Comparison of ENCODE assay signal across 22 cellular contexts in genomic region chr10:133245439-133246235, GRCh38. TPM values are rescaled to one million over a fixed set of nuclear protein-coding genes. Genes with fewer than 3 reads are reported as not detected.
A peak's percentile ranks its signal among the peaks of the same experiment; 100 is the strongest.
DNase-seq lines count a peak whose midpoint lies in the region; ATAC-seq and TF ChIP-seq lines count a peak whose summit lies in the region.
"Had no signal": no experiment of that assay in that cellular context is flagged by ENCODE, and none has a peak within 500 bp of the region (broad histone marks: within the 10 kb centered on the region; RNA-seq: fewer than 3 reads in every experiment).

No MANE protein-coding gene starts in this region.

- no peak for TF ChIP-seq CTCF in transverse colon (IDR thresholded peaks at IDR 0.05)

- no peaks in the 10 kb centered on the region for H3K27me3 ChIP-seq in right cardiac atrium (ENCODE audit: control insufficient read depth, insufficient read depth)
- H3K27me3 ChIP-seq in transverse colon: peaks cover 86% of the 10 kb centered on the region

- in situ Hi-C loops in transverse colon (cut with MboI; ENCODE audit: low pct_ligation_motif_present in 1 of 4, low pct_unique_long_range_greater_than_20kb in 1 of 4, low sequenced_read_pairs in 3 of 4): no loop called here

- no peak for TF ChIP-seq EP300 in transverse colon (IDR thresholded peaks at IDR 0.05; ENCODE audit: low read depth)

- peak in 2 of 3 donors; percentile 32 to 61 for DNase-seq in right cardiac atrium
- no peak for DNase-seq in left cardiac atrium
- peak; percentile 45 for DNase-seq in NCI-H460 (ENCODE audit: extremely low read depth, low read depth)
- peak; percentile 96 to 99 for DNase-seq in erythroblast (lab: John Stamatoyannopoulos, UW)
- DNase-seq in transverse colon: peak; percentile 59
- DNase-seq in RKO (ENCODE audit: low spot score): no peak
- DNase-seq in SIG-M5 (lab: John Stamatoyannopoulos, UW): no peak
- DNase-seq: activated CD4-positive, alpha-beta memory T cell treated with anti-CD3 and anti-CD28 coated beads for 36 hours; activated naive CD8-positive, alpha-beta T cell treated with anti-CD3 and anti-CD28 coated beads for 36 hours; activated T-cell treated with anti-CD3 and anti-CD28 coated beads, Interleukin-2, amount 50 U/mL, for 72 hours; DMS53; GOT3; hypothalamus; NCI-H1092 treated with DMSO at 0.1 percent for 48 hours; NCI-H2227 treated with DMSO at 0.1 percent for 48 hours had no signal

- no peak overlapping the region for H3K27ac ChIP-seq in right cardiac atrium (ENCODE audit: low read length)
- no peak overlapping the region for H3K27ac ChIP-seq in transverse colon
- H3K27ac ChIP-seq: breast epithelium, parathyroid adenoma had no signal

- 49% methylated on average over 33 of the region's 33 CpGs for WGBS in right cardiac atrium
- 46 to 60% methylated on average over 1 to 25 of the region's 33 CpGs for WGBS in transverse colon (ENCODE audit: low coverage in 1 of 2), 2 donors

- H3K4me1 ChIP-seq in right cardiac atrium (ENCODE audit: control insufficient read depth, insufficient read depth, low read length): no peaks in the 10 kb centered on the region
- peaks cover 0 to 15% (median 8%) of the 10 kb centered on the region in 4 donors for H3K4me1 ChIP-seq in transverse colon
- H3K4me1 ChIP-seq: breast epithelium, parathyroid adenoma had no signal

- ATAC-seq in right cardiac atrium (no peak), left cardiac atrium (no peak), HG02970 (IDR thresholded peaks at IDR 0.05; ENCODE audit: low FRiP score, unreplicated experiment) (no peak)
- ATAC-seq: activated T-cell treated with anti-CD3 and anti-CD28 coated beads, Interleukin-2, amount 50 U/mL, for 72 hours; stimulated activated memory B cell treated with anti-CD40 and anti-IgM and Interleukin-4, amounts not matched to agents 10 μg/mL and 1 μg/mL and 100 μg/mL, for 72 hours had no signal

- TF ChIP-seq POLR2A in erythroblast (IDR thresholded peaks at IDR 0.05; ENCODE audit: low read length) (peak; percentile 41), transverse colon (IDR thresholded peaks at IDR 0.05) (no peak)

- H3K4me3 ChIP-seq in right cardiac atrium (ENCODE audit: low read length) (no peak overlapping the region), transverse colon (no peak overlapping the region)
- H3K4me3 ChIP-seq: breast epithelium had no signal

- intact Hi-C loops in right cardiac atrium (cut with DNase I): no loop called here
- intact Hi-C loops in left cardiac atrium (cut with DNase I): no loop called here
- intact Hi-C loops in transverse colon (cut with DNase I; ENCODE audit: low total_unique reads): no loop called here

- no peaks in the 10 kb centered on the region for H3K9me3 ChIP-seq in right cardiac atrium (ENCODE audit: control insufficient read depth, low read length)
- H3K9me3 ChIP-seq in transverse colon: no peaks in the 10 kb centered on the region
- H3K9me3 ChIP-seq: breast epithelium had no signal

- no peaks in the 10 kb centered on the region for H3K36me3 ChIP-seq in transverse colon
- H3K36me3 ChIP-seq: breast epithelium had no signal

RNA-seq across cellular contexts. Expression of gene VENTX, which starts 8.0 kb away (rescaled TPM):
- total RNA-seq in right cardiac atrium: under 1 TPM; 0.45 to 0.89 (median 0.68) TPM
- 0.48 TPM for polyA plus RNA-seq in right cardiac atrium
- total RNA-seq in left cardiac atrium: 1 to 10 TPM; 1.3 TPM
- total RNA-seq in NCI-H460 (2014; rRNA removed; shearing (Covaris generic)): not detected in 2 replicates
- not detected in 2 replicates for polyA plus RNA-seq in NCI-H460 (2014; cell fraction: nucleus; rRNA removed)
- under 1 TPM in 2 of 4 donors, not detected in 2; 0.27 to 0.48 TPM for total RNA-seq in transverse colon
- total RNA-seq: activated naive CD8-positive, alpha-beta T cell treated with anti-CD3 and anti-CD28 coated beads for 36 hours; SK-MEL-5 had no signal
- polyA plus RNA-seq: IgD-negative memory B cell had no signal

RNA-seq across cellular contexts. Expression of gene UTF1, which starts 15.6 kb away (rescaled TPM):
- total RNA-seq in right cardiac atrium (not detected), left cardiac atrium (not detected), transverse colon (not detected)
- polyA plus RNA-seq in right cardiac atrium: not detected
- not detected in 2 replicates for total RNA-seq in NCI-H460 (2014; rRNA removed; shearing (Covaris generic))
- not detected in 2 replicates for polyA plus RNA-seq in NCI-H460 (2014; cell fraction: nucleus; rRNA removed)
- total RNA-seq: activated CD4-positive, alpha-beta memory T cell treated with anti-CD3 and anti-CD28 coated beads for 36 hours; activated naive CD8-positive, alpha-beta T cell treated with anti-CD3 and anti-CD28 coated beads for 36 hours; breast epithelium; SK-MEL-5; ureter had no signal
- polyA plus RNA-seq: IgD-negative memory B cell had no signal

RNA-seq across cellular contexts. Expression of gene ADAM8, which starts 31.0 kb away (rescaled TPM):
- total RNA-seq in right cardiac atrium (1 to 10 TPM; 1.4 to 2.1 (median 1.5) TPM), left cardiac atrium (1 to 10 TPM; 2.3 to 3.8 TPM), transverse colon (10 to 100 TPM in 2 of 4 donors, 1 to 10 TPM in 2; 2.3 to 21.3 (median 13.7) TPM)
- polyA plus RNA-seq in right cardiac atrium: 0.50 TPM
- total RNA-seq in NCI-H460 (2014; rRNA removed; shearing (Covaris generic)): 2.5 and 3.7 TPM in 2 replicates
- 8.4 and 19.3 TPM in 2 replicates for polyA plus RNA-seq in NCI-H460 (2014; cell fraction: nucleus; rRNA removed)

Comparison
In these comparisons a context has a peak if more than half of its experiments do, and no peak if none do; other contexts are left out.
1. DNase-seq: peak in right cardiac atrium (2 of 3), NCI-H460 (single experiment), erythroblast (2 of 2) and transverse colon (single experiment); none in left cardiac atrium (single experiment), RKO (single experiment) and SIG-M5 (single experiment).